In genomic region chr16:22022151-22022550, GRCh38 we compare ENCODE assay signal across 1 cellular context.
TF ChIP-seq lines count a peak whose summit lies in the region.

No MANE protein-coding gene starts in this region.

TF ChIP-seq in HCT116, 20 proteins besides CTCF, POLR2A, EP300 and RAD21 (continued from another document):
- TF ChIP-seq, protein P1, sequence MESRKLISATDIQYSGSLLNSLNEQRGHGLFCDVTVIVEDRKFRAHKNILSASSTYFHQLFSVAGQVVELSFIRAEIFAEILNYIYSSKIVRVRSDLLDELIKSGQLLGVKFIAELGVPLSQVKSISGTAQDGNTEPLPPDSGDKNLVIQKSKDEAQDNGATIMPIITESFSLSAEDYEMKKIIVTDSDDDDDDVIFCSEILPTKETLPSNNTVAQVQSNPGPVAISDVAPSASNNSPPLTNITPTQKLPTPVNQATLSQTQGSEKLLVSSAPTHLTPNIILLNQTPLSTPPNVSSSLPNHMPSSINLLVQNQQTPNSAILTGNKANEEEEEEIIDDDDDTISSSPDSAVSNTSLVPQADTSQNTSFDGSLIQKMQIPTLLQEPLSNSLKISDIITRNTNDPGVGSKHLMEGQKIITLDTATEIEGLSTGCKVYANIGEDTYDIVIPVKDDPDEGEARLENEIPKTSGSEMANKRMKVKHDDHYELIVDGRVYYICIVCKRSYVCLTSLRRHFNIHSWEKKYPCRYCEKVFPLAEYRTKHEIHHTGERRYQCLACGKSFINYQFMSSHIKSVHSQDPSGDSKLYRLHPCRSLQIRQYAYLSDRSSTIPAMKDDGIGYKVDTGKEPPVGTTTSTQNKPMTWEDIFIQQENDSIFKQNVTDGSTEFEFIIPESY (IDR thresholded peaks at IDR 0.05; ENCODE audit: extremely low read depth, insufficient replicate concordance, low read length) = no peak
- TF ChIP-seq, protein P2, sequence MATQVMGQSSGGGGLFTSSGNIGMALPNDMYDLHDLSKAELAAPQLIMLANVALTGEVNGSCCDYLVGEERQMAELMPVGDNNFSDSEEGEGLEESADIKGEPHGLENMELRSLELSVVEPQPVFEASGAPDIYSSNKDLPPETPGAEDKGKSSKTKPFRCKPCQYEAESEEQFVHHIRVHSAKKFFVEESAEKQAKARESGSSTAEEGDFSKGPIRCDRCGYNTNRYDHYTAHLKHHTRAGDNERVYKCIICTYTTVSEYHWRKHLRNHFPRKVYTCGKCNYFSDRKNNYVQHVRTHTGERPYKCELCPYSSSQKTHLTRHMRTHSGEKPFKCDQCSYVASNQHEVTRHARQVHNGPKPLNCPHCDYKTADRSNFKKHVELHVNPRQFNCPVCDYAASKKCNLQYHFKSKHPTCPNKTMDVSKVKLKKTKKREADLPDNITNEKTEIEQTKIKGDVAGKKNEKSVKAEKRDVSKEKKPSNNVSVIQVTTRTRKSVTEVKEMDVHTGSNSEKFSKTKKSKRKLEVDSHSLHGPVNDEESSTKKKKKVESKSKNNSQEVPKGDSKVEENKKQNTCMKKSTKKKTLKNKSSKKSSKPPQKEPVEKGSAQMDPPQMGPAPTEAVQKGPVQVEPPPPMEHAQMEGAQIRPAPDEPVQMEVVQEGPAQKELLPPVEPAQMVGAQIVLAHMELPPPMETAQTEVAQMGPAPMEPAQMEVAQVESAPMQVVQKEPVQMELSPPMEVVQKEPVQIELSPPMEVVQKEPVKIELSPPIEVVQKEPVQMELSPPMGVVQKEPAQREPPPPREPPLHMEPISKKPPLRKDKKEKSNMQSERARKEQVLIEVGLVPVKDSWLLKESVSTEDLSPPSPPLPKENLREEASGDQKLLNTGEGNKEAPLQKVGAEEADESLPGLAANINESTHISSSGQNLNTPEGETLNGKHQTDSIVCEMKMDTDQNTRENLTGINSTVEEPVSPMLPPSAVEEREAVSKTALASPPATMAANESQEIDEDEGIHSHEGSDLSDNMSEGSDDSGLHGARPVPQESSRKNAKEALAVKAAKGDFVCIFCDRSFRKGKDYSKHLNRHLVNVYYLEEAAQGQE (IDR thresholded peaks at IDR 0.05; ENCODE audit: low read depth) = no peak
- TF ChIP-seq TCF7L2 (IDR thresholded peaks at IDR 0.05; ENCODE audit: borderline replicate concordance, extremely low read depth, insufficient read depth, insufficient read length) = no peak
- TF ChIP-seq, protein P3, sequence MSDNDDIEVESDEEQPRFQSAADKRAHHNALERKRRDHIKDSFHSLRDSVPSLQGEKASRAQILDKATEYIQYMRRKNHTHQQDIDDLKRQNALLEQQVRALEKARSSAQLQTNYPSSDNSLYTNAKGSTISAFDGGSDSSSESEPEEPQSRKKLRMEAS (IDR thresholded peaks at IDR 0.05) = no peak
- no peak for TF ChIP-seq SRF (IDR thresholded peaks at IDR 0.05; ENCODE audit: low read depth)
- TF ChIP-seq ELF1 (IDR thresholded peaks at IDR 0.05; ENCODE audit: borderline replicate concordance, low read depth) = no peak
- no peak for TF ChIP-seq POLR2AphosphoS5 (IDR thresholded peaks at IDR 0.05; ENCODE audit: low read depth, low read length)
- TF ChIP-seq CEBPB (IDR thresholded peaks at IDR 0.05; ENCODE audit: low read depth) = no peak
- TF ChIP-seq SIN3A (IDR thresholded peaks at IDR 0.05; ENCODE audit: low read depth) = no peak
- no peak for TF ChIP-seq EZH2phosphoT487 (IDR thresholded peaks at IDR 0.05; ENCODE audit: borderline replicate concordance)
- no peak for TF ChIP-seq FOSL1 (IDR thresholded peaks at IDR 0.05; ENCODE audit: low read depth)
- no peak for TF ChIP-seq ZFX (IDR thresholded peaks at IDR 0.05)
- no peak for TF ChIP-seq JUND (IDR thresholded peaks at IDR 0.05)
- no peak for TF ChIP-seq CBX3 (IDR thresholded peaks at IDR 0.05; ENCODE audit: low read depth)
- TF ChIP-seq EGR1 (IDR thresholded peaks at IDR 0.05; ENCODE audit: low read depth) = no peak
- TF ChIP-seq, protein P4, sequence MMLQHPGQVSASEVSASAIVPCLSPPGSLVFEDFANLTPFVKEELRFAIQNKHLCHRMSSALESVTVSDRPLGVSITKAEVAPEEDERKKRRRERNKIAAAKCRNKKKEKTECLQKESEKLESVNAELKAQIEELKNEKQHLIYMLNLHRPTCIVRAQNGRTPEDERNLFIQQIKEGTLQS (IDR thresholded peaks at IDR 0.05) = no peak
